18 cellular contexts compared by ENCODE assay signal in the genomic region with DNA sequence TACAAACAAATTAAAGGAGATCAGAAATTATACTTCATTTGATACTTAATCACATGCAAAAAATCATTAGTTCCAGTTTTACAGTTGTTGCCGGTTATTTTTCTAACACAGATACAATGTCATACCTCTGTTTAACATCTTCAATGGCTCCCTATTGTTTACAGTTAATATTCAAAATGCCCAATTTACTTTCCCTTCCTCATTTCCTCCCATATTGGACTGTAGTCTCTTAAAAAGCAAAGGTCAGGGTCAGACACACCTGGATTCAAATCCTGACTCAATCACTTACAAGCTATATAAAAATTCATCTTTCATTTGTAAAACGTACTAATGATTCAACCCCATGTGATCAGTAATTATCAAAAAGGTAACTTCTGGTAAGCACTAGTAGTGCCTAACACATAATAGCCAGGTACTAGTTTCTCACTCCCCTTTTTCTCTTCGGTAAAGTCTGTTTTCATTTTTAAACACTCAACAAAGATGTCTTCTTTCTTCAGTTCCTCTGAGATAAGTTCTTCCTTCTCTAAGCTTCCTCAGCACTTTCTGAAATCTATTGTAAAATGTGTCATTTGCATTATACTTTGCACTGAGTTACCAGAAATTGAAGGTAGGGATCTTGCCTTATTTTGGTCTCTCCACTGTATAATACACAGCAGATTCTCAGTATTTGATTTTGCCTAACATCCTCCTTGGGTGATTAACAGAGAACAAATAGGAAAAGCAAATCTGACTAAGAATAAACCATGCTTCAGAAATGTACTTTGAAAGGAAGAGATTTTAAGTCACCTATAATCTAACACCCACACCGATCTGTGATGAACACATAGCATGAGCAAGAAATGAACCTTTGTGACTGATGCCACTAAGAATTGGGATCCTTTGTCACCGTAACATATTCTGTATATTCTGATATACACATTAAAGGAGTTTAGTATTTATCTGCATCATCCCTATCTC. TPM values are rescaled to one million over a fixed set of nuclear protein-coding genes. Genes with fewer than 3 reads are reported as not detected.
DNase-seq lines count a peak whose midpoint lies in the region; ATAC-seq, FAIRE-seq and TF ChIP-seq lines count a peak whose summit lies in the region.
"Had no signal": no experiment of that assay in that cellular context is flagged by ENCODE, and none has a peak within 500 bp of the region (broad histone marks: within the 10 kb centered on the region; RNA-seq: fewer than 3 reads in every experiment).

No MANE protein-coding gene starts in this region.

- H3K9me3 Mint-ChIP-seq in activated naive CD4-positive, alpha-beta T cell treated with anti-CD3 and anti-CD28 coated beads, Interleukin-2, amount 50 U/mL, for 72 hours, result peaks cover 0 to 15% of the 10 kb centered on the region in 2 donors
- peaks cover 5% of the 10 kb centered on the region for H3K9me3 Mint-ChIP-seq in stimulated activated memory B cell treated with anti-CD40 and anti-IgM and Interleukin-4, amounts not matched to agents 10 μg/mL and 1 μg/mL and 100 μg/mL, for 72 hours

- H3K36me3 Mint-ChIP-seq in activated naive CD4-positive, alpha-beta T cell treated with anti-CD3 and anti-CD28 coated beads, Interleukin-2, amount 50 U/mL, for 72 hours, result peaks cover 7 to 53% of the 10 kb centered on the region in 2 donors
- peaks cover 36% of the 10 kb centered on the region for H3K36me3 Mint-ChIP-seq in stimulated activated memory B cell treated with anti-CD40 and anti-IgM and Interleukin-4, amounts not matched to agents 10 μg/mL and 1 μg/mL and 100 μg/mL, for 72 hours

- H3K36me3 ChIP-seq in endocrine pancreas (ENCODE audit: control insufficient read depth, insufficient read depth, low read length), result peaks cover 3% of the 10 kb centered on the region
- H3K36me3 ChIP-seq: left lung had no signal

- H3K4me1 Mint-ChIP-seq in stimulated activated memory B cell treated with anti-CD40 and anti-IgM and Interleukin-4, amounts not matched to agents 10 μg/mL and 1 μg/mL and 100 μg/mL, for 72 hours, result peaks cover 33% of the 10 kb centered on the region

- peak overlapping the region; percentile 60 to 73 for H3K27ac Mint-ChIP-seq in activated naive CD4-positive, alpha-beta T cell treated with anti-CD3 and anti-CD28 coated beads, Interleukin-2, amount 50 U/mL, for 72 hours
- H3K27ac Mint-ChIP-seq in stimulated activated memory B cell treated with anti-CD40 and anti-IgM and Interleukin-4, amounts not matched to agents 10 μg/mL and 1 μg/mL and 100 μg/mL, for 72 hours, result peak overlapping the region; percentile 82

- H3K4me1 ChIP-seq in endocrine pancreas (ENCODE audit: control insufficient read depth, insufficient read depth, low read length), result no peaks in the 10 kb centered on the region

- peak; percentile 42 to 82 for ATAC-seq in activated naive CD4-positive, alpha-beta T cell treated with anti-CD3 and anti-CD28 coated beads, Interleukin-2, amount 50 U/mL, for 72 hours
- peak; percentile 41 for ATAC-seq in stimulated activated memory B cell treated with anti-CD40 and anti-IgM and Interleukin-4, amounts not matched to agents 10 μg/mL and 1 μg/mL and 100 μg/mL, for 72 hours
- ATAC-seq: left lung, SK-N-SH treated with all-trans-retinoic acid at 6 μM for 48 hours had no signal

- H3K4me3 ChIP-seq in endocrine pancreas (ENCODE audit: control insufficient read depth, insufficient read depth, low read length), result peak overlapping the region; percentile 12
- H3K4me3 ChIP-seq: left lung had no signal

- no peaks in the 10 kb centered on the region for H3K27me3 ChIP-seq in endocrine pancreas (ENCODE audit: control insufficient read depth, insufficient read depth, low read length)
- H3K27me3 ChIP-seq: left lung had no signal

- peak overlapping the region; percentile 1; the same call in 1 of the 2 replicates for H3K27ac ChIP-seq in VCaP
- H3K27ac ChIP-seq: epithelial cell of prostate, left lung had no signal

- peak overlapping the region; percentile 54 for H3K4me3 Mint-ChIP-seq in stimulated activated memory B cell treated with anti-CD40 and anti-IgM and Interleukin-4, amounts not matched to agents 10 μg/mL and 1 μg/mL and 100 μg/mL, for 72 hours

- H3K9ac ChIP-seq in endocrine pancreas (ENCODE audit: control insufficient read depth, insufficient read depth, low read length), result no peak overlapping the region

- TF ChIP-seq CTCF in VCaP (conservative IDR thresholded peaks at IDR 0.05) (no peak), D721Med (IDR thresholded peaks at IDR 0.05; ENCODE audit: insufficient read depth, missing control alignments) (no peak)

- peaks cover 3% of the 10 kb centered on the region for H3K9me3 ChIP-seq in endocrine pancreas (ENCODE audit: control insufficient read depth, low read length)

- no peaks in the 10 kb centered on the region for H3K27me3 Mint-ChIP-seq in stimulated activated memory B cell treated with anti-CD40 and anti-IgM and Interleukin-4, amounts not matched to agents 10 μg/mL and 1 μg/mL and 100 μg/mL, for 72 hours

- FAIRE-seq in D721Med (lab: Jason Lieb, UNC), result no peak
- FAIRE-seq: frontal cortex, H1, RCC 7860 had no signal

- DNase-seq in activated naive CD4-positive, alpha-beta T cell treated with anti-CD3 and anti-CD28 coated beads, Interleukin-2, amount 50 U/mL, for 72 hours (ENCODE audit: low spot score in 2 of 2), result no peak
- no peak for DNase-seq in activated naive CD4-positive, alpha-beta T cell (lab: John Stamatoyannopoulos, UW)
- DNase-seq in D721Med (ENCODE audit: insufficient read length, low spot score), result no peak
- no peak for DNase-seq in NCI-H187 (lab: John Stamatoyannopoulos, UW)
- DNase-seq in cerebellum (ENCODE audit: low spot score), result no peak
- DNase-seq: activated gamma-delta T cell, dermis blood vessel endothelial cell, DMS 273 treated with DMSO at 0.1 percent for 48 hours, left lung, NCI-H1105 had no signal

RNA-seq across cellular contexts. Expression of a gene that starts 16.1 kb away (rescaled TPM):
- 10 to 100 TPM; 65.7 to 69.1 TPM for total RNA-seq in activated naive CD4-positive, alpha-beta T cell treated with anti-CD3 and anti-CD28 coated beads, Interleukin-2, amount 50 U/mL, for 72 hours
- 93.8 TPM for total RNA-seq in cerebellum
